In genomic region chr20:48919882-48920526, GRCh38 we compare ENCODE assay signal across 8 cellular contexts. TPM values are rescaled to one million over a fixed set of nuclear protein-coding genes. Genes with fewer than 3 reads are reported as not detected.
DNase-seq lines count a peak whose midpoint lies in the region; ATAC-seq and TF ChIP-seq lines count a peak whose summit lies in the region.

No MANE protein-coding gene starts in this region.

- H2AFZ ChIP-seq in parathyroid adenoma, result no peak overlapping the region

- TF ChIP-seq CTCF in colonic mucosa (IDR thresholded peaks at IDR 0.05), result no peak
- no peak for TF ChIP-seq CTCF in parathyroid adenoma (IDR thresholded peaks at IDR 0.05)
- no peak for TF ChIP-seq CTCF in heart left ventricle (IDR thresholded peaks at IDR 0.05)

- 57 to 80% (median 70%) methylated on average over 5 of the region's 5 CpGs for WGBS in heart left ventricle, 4 donors

- peak overlapping the region; percentile 98 for H3K27ac ChIP-seq in colonic mucosa
- H3K27ac ChIP-seq in parathyroid adenoma, result no peak overlapping the region
- no peak overlapping the region for H3K27ac ChIP-seq in heart left ventricle

- H3K79me2 ChIP-seq in parathyroid adenoma, result peaks cover 14% of the 10 kb centered on the region

- peak overlapping the region; percentile 14 for H3K9ac ChIP-seq in NT2/D1 (ENCODE audit: insufficient read length, low read depth)
- H3K9ac ChIP-seq in colonic mucosa (ENCODE audit: low read depth in 2 of 2, low read length in 2 of 2), result peak overlapping the region in 1 of 2 donors; percentile 97
- no peak overlapping the region for H3K9ac ChIP-seq in parathyroid adenoma

- H3K36me3 ChIP-seq in NT2/D1 (ENCODE audit: insufficient read depth, insufficient read length, low read length), result no peaks in the 10 kb centered on the region
- no peaks in the 10 kb centered on the region for H3K36me3 ChIP-seq in colonic mucosa
- H3K36me3 ChIP-seq in parathyroid adenoma (ENCODE audit: control insufficient read depth, insufficient read depth, low read length), result no peaks in the 10 kb centered on the region
- H3K36me3 ChIP-seq in heart left ventricle, result no peaks in the 10 kb centered on the region

- intact Hi-C loops in colonic mucosa (cut with DNase I), result no loop called here
- intact Hi-C loops in heart left ventricle (cut with DNase I), result no loop called here

- no peak for ATAC-seq in GM18868 (IDR thresholded peaks at IDR 0.05; ENCODE audit: unreplicated experiment)
- ATAC-seq in heart left ventricle, result no peak

- no peak for TF ChIP-seq POLR2A in heart left ventricle (IDR thresholded peaks at IDR 0.05)

- H3K4me1 ChIP-seq in NT2/D1 (ENCODE audit: insufficient read depth, insufficient read length), result peaks cover 13% of the 10 kb centered on the region
- peaks cover 6% of the 10 kb centered on the region for H3K4me1 ChIP-seq in colonic mucosa
- peaks cover 13% of the 10 kb centered on the region for H3K4me1 ChIP-seq in parathyroid adenoma
- H3K4me1 ChIP-seq in heart left ventricle, result peaks cover 0 to 40% (median 30%) of the 10 kb centered on the region in 12 donors

- H3K4me3 ChIP-seq in NT2/D1 (ENCODE audit: insufficient read length, low read depth) (no peak overlapping the region), colonic mucosa (no peak overlapping the region), parathyroid adenoma (ENCODE audit: low read depth, low read length) (no peak overlapping the region), heart left ventricle (no peak overlapping the region)

- no peaks in the 10 kb centered on the region for H3K27me3 ChIP-seq in NT2/D1 (ENCODE audit: insufficient read depth, insufficient read length)
- H3K27me3 ChIP-seq in colonic mucosa, result no peaks in the 10 kb centered on the region
- H3K27me3 ChIP-seq in parathyroid adenoma (ENCODE audit: control insufficient read depth, insufficient read depth, low read length), result no peaks in the 10 kb centered on the region
- H3K27me3 ChIP-seq in heart left ventricle, result no peaks in the 10 kb centered on the region

- peak overlapping the region; percentile 88 for H3K4me2 ChIP-seq in parathyroid adenoma (ENCODE audit: low read length)

- DNase-seq in SIG-M5 treated with dmso at 0.1 percent for 504 hours (lab: John Stamatoyannopoulos, UW; ENCODE audit: unreplicated experiment) (peak; percentile 57), SIG-M5 (lab: John Stamatoyannopoulos, UW) (no peak), NT2/D1 (ENCODE audit: low read depth, low spot score) (peak; percentile 15), colonic mucosa (peak; percentile 59), heart left ventricle (no peak), GDM1 (lab: John Stamatoyannopoulos, UW) (no peak)

- H3K9me3 ChIP-seq in NT2/D1 (ENCODE audit: insufficient read depth, low read length) (no peaks in the 10 kb centered on the region), colonic mucosa (no peaks in the 10 kb centered on the region), parathyroid adenoma (ENCODE audit: control insufficient read depth, low read length) (no peaks in the 10 kb centered on the region), heart left ventricle (no peaks in the 10 kb centered on the region)

RNA-seq across cellular contexts. Expression of gene ARFGEF2, which starts 1.5 kb away (rescaled TPM):
- total RNA-seq in colonic mucosa (10 to 100 TPM; 46.9 to 74.1 TPM), heart left ventricle (10 to 100 TPM; 32.6 to 52.7 (median 42.6) TPM)
- polyA plus RNA-seq in heart left ventricle, result 10 to 100 TPM in 1 of 2 donors, 1 to 10 TPM in 1; 7.5 to 16.5 TPM

Comparison
In these comparisons a context has a peak if more than half of its experiments do, and no peak if none do; other contexts are left out.
1. DNase-seq: peak in SIG-M5 treated with dmso at 0.1 percent for 504 hours (single experiment), NT2/D1 (single experiment) and colonic mucosa (single experiment); none in SIG-M5 (single experiment), heart left ventricle (0 of 5) and GDM1 (single experiment).